Comparison of ENCODE assay signal across 8 cellular contexts in genomic region chr22:19292262-19293230, GRCh38. TPM values are rescaled to one million over a fixed set of nuclear protein-coding genes. Genes with fewer than 3 reads are reported as not detected.
DNase-seq lines count a peak whose midpoint lies in the region; ATAC-seq, FAIRE-seq and TF ChIP-seq lines count a peak whose summit lies in the region.

No MANE protein-coding gene starts in this region.

- H3K9ac ChIP-seq in OCI-LY3 (ENCODE audit: low read length) (peak overlapping the region; percentile 92), mucosa of stomach (ENCODE audit: low read length) (peak overlapping the region; percentile 73)

- intact Hi-C loops in CD14-positive monocyte (cut with micrococcal nuclease), result loop anchor here (2.0 to 10.0 kb wide), 6 partner anchors 114 to 1412 kb away; partner anchors contain the start of genes DGCR2 (in 2 of the 2), SLC25A1 (in 2 of the 2), CDC45 (in 1 of the 2) and UFD1 (in 1 of the 2)

- no peak for FAIRE-seq in small intestine (lab: Jason Lieb, UNC)

- H3K9me3 ChIP-seq in OCI-LY3 (ENCODE audit: insufficient read depth, low read length) (no peaks in the 10 kb centered on the region), mucosa of stomach (ENCODE audit: control insufficient read depth, low read length) (no peaks in the 10 kb centered on the region), small intestine (ENCODE audit: control insufficient read depth, low read depth) (no peaks in the 10 kb centered on the region)
- H3K9me3 ChIP-seq in effector memory CD4-positive, alpha-beta T cell (ENCODE audit: control insufficient read depth, low read length), result no peaks in the 10 kb centered on the region

- H3K4me1 ChIP-seq in OCI-LY3 (ENCODE audit: low read length) (peaks cover 14% of the 10 kb centered on the region), mucosa of stomach (ENCODE audit: control insufficient read depth, insufficient read depth, low read length) (peaks cover 18% of the 10 kb centered on the region), small intestine (ENCODE audit: control insufficient read depth in 2 of 2, insufficient read depth in 1 of 2, low read depth in 1 of 2, low read length in 1 of 2) (no peaks in the 10 kb centered on the region)
- H3K4me1 ChIP-seq in effector memory CD4-positive, alpha-beta T cell (ENCODE audit: control insufficient read depth, insufficient read depth, low read length, poor library complexity, severe bottlenecking), result peaks cover 10% of the 10 kb centered on the region

- no peaks in the 10 kb centered on the region for H4K20me1 ChIP-seq in OCI-LY3 (ENCODE audit: insufficient read depth, low read length)

- H3K4me3 Mint-ChIP-seq in CD14-positive monocyte, result peak overlapping the region; percentile 86 to 96

- peak overlapping the region; percentile 94 for H3K4me2 ChIP-seq in OCI-LY3 (ENCODE audit: low read length)

- H3K27ac Mint-ChIP-seq in CD14-positive monocyte, result peak overlapping the region in 4 of 7 donors; percentile 49 to 84 (median 74)

- WGBS in small intestine, 3 donors, result 36 to 60% (median 52%) methylated on average over 32 of the region's 32 CpGs

- H3K9me3 Mint-ChIP-seq in CD14-positive monocyte, result peaks cover 0 to 5% (median 0%) of the 10 kb centered on the region in 7 donors

- no peaks in the 10 kb centered on the region for H3K79me2 ChIP-seq in OCI-LY3 (ENCODE audit: low read length)

- peak; percentile 16 for ATAC-seq in GM21737 (IDR thresholded peaks at IDR 0.05; ENCODE audit: unreplicated experiment)

- peaks cover 0 to 3% of the 10 kb centered on the region in 2 donors for H3K36me3 Mint-ChIP-seq in CD14-positive monocyte

- DNase-seq in CD14-positive monocyte (ENCODE audit: low spot score), result no peak
- no peak for DNase-seq in effector memory CD4-positive, alpha-beta T cell
- DNase-seq in stimulated activated naive CD4-positive, alpha-beta T cell treated with Interleukin-2 at 50 U/mL for 16 hours (lab: John Stamatoyannopoulos, UW), result no peak
- DNase-seq in small intestine, result no peak
- no peak for DNase-seq in epidermal melanocyte (ENCODE audit: insufficient read length, low spot score)

- H3K27me3 Mint-ChIP-seq in CD14-positive monocyte (ENCODE audit: low read depth in 3 of 3), result peaks cover 19 to 32% (median 21%) of the 10 kb centered on the region in 3 donors

- TF ChIP-seq CTCF in CD14-positive monocyte (IDR thresholded peaks at IDR 0.05), result no peak
- TF ChIP-seq CTCF in OCI-LY3 (IDR thresholded peaks at IDR 0.05; ENCODE audit: low read depth, low read length), result no peak

- H3K36me3 ChIP-seq in OCI-LY3 (replicated peaks; ENCODE audit: low read depth, low read length), result no peaks in the 10 kb centered on the region
- H3K36me3 ChIP-seq in effector memory CD4-positive, alpha-beta T cell (ENCODE audit: control insufficient read depth, insufficient read depth, low read length), result no peaks in the 10 kb centered on the region
- H3K36me3 ChIP-seq in mucosa of stomach (ENCODE audit: control insufficient read depth, insufficient read depth, low read length), result no peaks in the 10 kb centered on the region
- H3K36me3 ChIP-seq in small intestine (ENCODE audit: control insufficient read depth in 2 of 2, insufficient read depth in 2 of 2, low read length in 2 of 2), result no peaks in the 10 kb centered on the region

- peak overlapping the region; percentile 99 for H2AFZ ChIP-seq in OCI-LY3 (ENCODE audit: low read depth, low read length)

- peaks cover 30% of the 10 kb centered on the region for H3K4me1 Mint-ChIP-seq in CD14-positive monocyte

- peak overlapping the region; percentile 99 for H3K4me3 ChIP-seq in OCI-LY3 (ENCODE audit: low read length)
- H3K4me3 ChIP-seq in effector memory CD4-positive, alpha-beta T cell (ENCODE audit: insufficient read depth, low read depth, low read length, poor library complexity, severe bottlenecking), result peak overlapping the region; percentile 62
- H3K4me3 ChIP-seq in mucosa of stomach (ENCODE audit: low read length), result peak overlapping the region; percentile 96
- H3K4me3 ChIP-seq in small intestine (ENCODE audit: low read depth in 1 of 2, low read length in 2 of 2), result peak overlapping the region in 1 of 2 donors; percentile 87

- peaks cover 26% of the 10 kb centered on the region for H3K27me3 ChIP-seq in OCI-LY3 (ENCODE audit: low read depth, low read length)
- H3K27me3 ChIP-seq in effector memory CD4-positive, alpha-beta T cell (replicated peaks; ENCODE audit: control insufficient read depth, insufficient read depth, low read length, poor library complexity, severe bottlenecking), result no peaks in the 10 kb centered on the region
- peaks cover 22% of the 10 kb centered on the region for H3K27me3 ChIP-seq in mucosa of stomach (ENCODE audit: control insufficient read depth, insufficient read depth, low read length)
- H3K27me3 ChIP-seq in small intestine (ENCODE audit: control insufficient read depth in 2 of 2, insufficient read depth in 2 of 2, low read length in 2 of 2), result no peaks in the 10 kb centered on the region

- H3K27ac ChIP-seq in OCI-LY3 (ENCODE audit: low read length), result peak overlapping the region; percentile 39
- peak overlapping the region; percentile 24 for H3K27ac ChIP-seq in effector memory CD4-positive, alpha-beta T cell (ENCODE audit: insufficient read depth, low read length, poor library complexity, severe bottlenecking)
- H3K27ac ChIP-seq in small intestine (ENCODE audit: low read depth in 1 of 2, low read length in 1 of 2), result no peak overlapping the region

RNA-seq across cellular contexts. Expression of gene CLTCL1, which starts 1.0 kb away (rescaled TPM):
- polyA plus RNA-seq in CD14-positive monocyte, result 1 to 10 TPM; 5.1 to 6.1 TPM
- 1 to 10 TPM in 1 of 3 donors, under 1 TPM in 2; 0.67 to 1.5 (median 0.81) TPM for polyA plus RNA-seq in small intestine

Comparison
In these comparisons a context has a peak if more than half of its experiments do, and no peak if none do; other contexts are left out.
1. H3K27ac ChIP-seq: peak in OCI-LY3 (single experiment) and effector memory CD4-positive, alpha-beta T cell (single experiment); none in small intestine (0 of 2).